Comparison of ENCODE assay signal across 11 cellular contexts in the genomic region with DNA sequence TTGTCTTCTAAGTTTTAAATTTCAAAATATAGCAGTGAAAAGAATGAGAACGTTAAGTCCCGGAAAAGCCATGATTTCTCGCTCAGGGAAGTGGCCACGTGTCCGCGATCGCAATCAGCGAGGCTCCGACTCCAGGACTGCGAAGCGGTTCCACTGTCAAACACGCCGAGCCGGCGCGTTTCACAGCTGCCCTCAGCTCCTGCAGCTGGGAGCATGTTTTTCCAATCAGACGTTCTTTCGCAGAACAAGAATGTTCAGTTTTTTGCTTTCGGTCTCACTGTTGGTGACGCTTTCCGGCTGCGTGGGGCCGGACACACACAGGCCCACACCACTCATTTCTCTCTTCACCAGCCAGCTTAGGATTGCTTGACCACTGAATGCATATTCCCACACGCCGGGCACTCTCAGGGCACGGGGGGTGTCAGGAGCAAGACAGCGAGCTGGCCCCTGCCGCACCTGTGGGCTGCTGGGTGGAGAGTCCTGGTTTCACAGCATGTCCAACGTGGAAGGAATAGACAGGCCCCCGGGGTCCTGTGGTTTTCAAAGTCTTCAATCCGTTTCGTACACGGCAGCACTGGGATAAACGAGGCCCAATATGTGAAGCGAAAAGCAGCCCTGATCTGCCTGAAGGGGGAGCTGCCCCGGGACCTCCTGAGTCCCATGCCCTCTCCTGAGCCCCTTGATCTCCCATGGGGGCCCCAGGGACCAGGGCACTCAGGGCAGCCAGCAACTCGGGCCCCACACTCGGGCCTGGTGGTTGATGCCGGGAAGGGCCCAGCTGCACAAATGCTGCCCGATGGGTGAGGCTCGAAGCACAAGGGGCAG. TPM values are rescaled to one million over a fixed set of nuclear protein-coding genes. Genes with fewer than 3 reads are reported as not detected.
DNase-seq lines count a peak whose midpoint lies in the region; ATAC-seq, FAIRE-seq and TF ChIP-seq lines count a peak whose summit lies in the region.
"Had no signal": no experiment of that assay in that cellular context is flagged by ENCODE, and none has a peak within 500 bp of the region (broad histone marks: within the 10 kb centered on the region; RNA-seq: fewer than 3 reads in every experiment).

No MANE protein-coding gene starts in this region.

- H4K20me1 ChIP-seq in K562 (replicated peaks; ENCODE audit: control insufficient read depth, insufficient read depth, low read length) = peaks cover 8% of the 10 kb centered on the region; the same call in 1 of the 2 replicates

- H3K27ac ChIP-seq in K562 (ENCODE audit: extremely low read depth, low read depth, low read length) (no peak overlapping the region), parathyroid adenoma (peak overlapping the region; percentile 60), substantia nigra (ENCODE audit: low read depth, low read length, poor library complexity, severe bottlenecking) (no peak overlapping the region)
- H3K27ac ChIP-seq: PC-9 had no signal

- no peak for TF ChIP-seq POLR2A in K562 (conservative IDR thresholded peaks at IDR 0.05)

- H3K4me3 ChIP-seq in AG10803 (ENCODE audit: low read length) = no peak overlapping the region
- H3K4me3 ChIP-seq in K562 = no peak overlapping the region
- no peak overlapping the region for H3K4me3 ChIP-seq in parathyroid adenoma (ENCODE audit: low read depth, low read length)
- H3K4me3 ChIP-seq: PC-9 had no signal

- TF ChIP-seq CTCF in AG10803 (conservative IDR thresholded peaks at IDR 0.05; ENCODE audit: low read length) (no peak; the same call in 1 of the 2 replicates), K562 (IDR thresholded peaks at IDR 0.05 in 2 of 3, conservative IDR thresholded peaks at IDR 0.05 in 1 of 3; ENCODE audit: insufficient read depth in 2 of 3, low read depth in 1 of 3, low read length in 3 of 3) (peak; percentile 32 to 55 (median 40); a peak in 5 of 6 replicates), parathyroid adenoma (IDR thresholded peaks at IDR 0.05) (no peak), GM13977 (IDR thresholded peaks at IDR 0.05; ENCODE audit: extremely low read depth, insufficient read depth, missing control alignments) (no peak)

- H3K79me2 ChIP-seq in K562 (ENCODE audit: control insufficient read depth, insufficient read depth, low read length) (no peaks in the 10 kb centered on the region), parathyroid adenoma (no peaks in the 10 kb centered on the region)

- intact Hi-C loops in K562 (cut with micrococcal nuclease) (loop anchor here (5.0 kb wide), 1 partner anchor 60 kb away; no protein-coding TSS in a partner anchor), left cardiac atrium (cut with DNase I) (loop anchor here in 1 of 2 donors (5.0 kb wide), 2 partner anchors 40 to 60 kb away; no protein-coding TSS in a partner anchor)

- H3K27me3 ChIP-seq in K562 (ENCODE audit: control insufficient read depth in 2 of 2, insufficient read depth in 2 of 2, low read length in 2 of 2) (peaks cover 11 to 37% of the 10 kb centered on the region in 2 experiments), parathyroid adenoma (ENCODE audit: control insufficient read depth, insufficient read depth, low read length) (no peaks in the 10 kb centered on the region)

- peak; percentile 55 for DNase-seq in AG10803 (ENCODE audit: low read depth)
- DNase-seq in K562 (ENCODE audit: extremely low read depth in 1 of 4, low spot score in 3 of 4) = no peak
- peak; percentile 80 for DNase-seq in left cardiac atrium
- DNase-seq in substantia nigra (lab: John Stamatoyannopoulos, UW) = no peak
- no peak for DNase-seq in GM13977 (ENCODE audit: low spot score)
- no peak for DNase-seq in DMS 273 (lab: John Stamatoyannopoulos, UW; ENCODE audit: unreplicated experiment)
- DNase-seq: NCI-H1930, PC-9 had no signal

- WGBS in K562 (ENCODE audit: insufficient coverage, low coverage, missing lambda C conversion rate) = 48% methylated on average over 36 of the region's 41 CpGs

- H3K4me2 ChIP-seq in K562 (ENCODE audit: insufficient read depth, low read length) = no peak overlapping the region
- H3K4me2 ChIP-seq in parathyroid adenoma (ENCODE audit: low read length) = peak overlapping the region; percentile 17
- H3K4me2 ChIP-seq: PC-9 had no signal

- H3K9me3 ChIP-seq in K562 (replicated peaks; ENCODE audit: control insufficient read depth, insufficient read depth, low read depth, low read length) (no peaks in the 10 kb centered on the region), parathyroid adenoma (ENCODE audit: control insufficient read depth, low read length) (no peaks in the 10 kb centered on the region)

- no peak for TF ChIP-seq EP300 in K562 (IDR thresholded peaks at IDR 0.05; ENCODE audit: low read length)

- H3K36me3 ChIP-seq in K562 (ENCODE audit: control insufficient read depth, insufficient read depth, low read length) (no peaks in the 10 kb centered on the region), parathyroid adenoma (ENCODE audit: control insufficient read depth, insufficient read depth, low read length) (no peaks in the 10 kb centered on the region)

- BruUV-seq in K562 (replicated peaks; lab: Mats Ljungman, UMichigan) = no TSS peak

- no peak for FAIRE-seq in K562 (lab: Jason Lieb, UNC)
- FAIRE-seq: colon had no signal

- H3K9ac ChIP-seq in K562 (ENCODE audit: insufficient read depth in 1 of 2, low read depth in 2 of 2, low read length in 2 of 2) = no peak overlapping the region; a peak in 1 of 4 replicates
- H3K9ac ChIP-seq in parathyroid adenoma = no peak overlapping the region

- H3K9me1 ChIP-seq in K562 (ENCODE audit: control insufficient read depth, insufficient read depth, low read length) = no peaks in the 10 kb centered on the region

- TF ChIP-seq RAD21 in K562 (CRISPR knock-in tag; conservative IDR thresholded peaks at IDR 0.05 in 1 of 2, IDR thresholded peaks at IDR 0.05 in 1 of 2) = no peak

- H2AFZ ChIP-seq in K562 (ENCODE audit: low read depth, low read length) = no peak overlapping the region
- H2AFZ ChIP-seq in parathyroid adenoma = no peak overlapping the region
- H2AFZ ChIP-seq: PC-9 had no signal

- in situ Hi-C loops in K562 (cut with MboI) = no loop called here
- in situ Hi-C loops in GM13977 (cut with MboI; ENCODE audit: low pct_unique_long_range_greater_than_20kb, low sequenced_read_pairs, unreplicated experiment) = no loop called here

- CTCF ChIA-PET in K562 (lab: Yijun Ruan, JAX; ENCODE audit: low intra/inter-chr PET ratio) = no interaction called here

- ATAC-seq in K562 = no peak
- peak; percentile 58 to 64 for ATAC-seq in left cardiac atrium
- ATAC-seq in GM18907 (IDR thresholded peaks at IDR 0.05; ENCODE audit: unreplicated experiment) = no peak

- POLR2A ChIA-PET in K562 (lab: Yijun Ruan, JAX) = interaction anchor here (0.8 to 1.7 kb wide), 3 partner anchors 11 to 118 kb away, joined by 3 to 4 read pairs (median 3); no protein-coding TSS in a partner anchor

- H3K4me1 ChIP-seq in K562 (replicated peaks in 1 of 2; ENCODE audit: control insufficient read depth in 2 of 2, insufficient read depth in 2 of 2, low read length in 2 of 2) = peaks cover 34 to 69% of the 10 kb centered on the region in 2 experiments; a peak in 4 of 5 replicates
- H3K4me1 ChIP-seq in parathyroid adenoma = no peaks in the 10 kb centered on the region

TF ChIP-seq in K562, 482 proteins besides CTCF, POLR2A, EP300 and RAD21:
- TF ChIP-seq MAX (CRISPR knock-in tag; IDR thresholded peaks at IDR 0.05) = 0 out of 2 replicates have a peak, but pooled peaks have one; percentile 28
- TF ChIP-seq SMC3 (conservative IDR thresholded peaks at IDR 0.05; ENCODE audit: insufficient read depth, low read depth, low read length) = 0 out of 2 replicates have a peak, but pooled peaks have one; percentile 6
- TF ChIP-seq TAF15 (IDR thresholded peaks at IDR 0.05; ENCODE audit: low read depth, low read length) = no peak
- no peak for TF ChIP-seq EZH2 (IDR thresholded peaks at IDR 0.05; ENCODE audit: borderline replicate concordance, low read depth, low read length)
- no peak for TF ChIP-seq KDM5B (IDR thresholded peaks at IDR 0.05; ENCODE audit: insufficient replicate concordance, low read depth, low read length)
- no peak for TF ChIP-seq SMAD4 (CRISPR knock-in tag; conservative IDR thresholded peaks at IDR 0.05)
- no peak for TF ChIP-seq ETS2 (tag; IDR thresholded peaks at IDR 0.05; ENCODE audit: borderline replicate concordance, poor library complexity, severe bottlenecking)
- TF ChIP-seq L3MBTL2 (IDR thresholded peaks at IDR 0.05) = 0 out of 2 replicates have a peak, but pooled peaks have one; percentile 37

RNA-seq across cellular contexts. Expression of gene COL18A1, which starts 47.3 kb away (rescaled TPM):
- total RNA-seq in K562 (2011; cell fraction: chromatin; rRNA removed; ENCODE audit: low replicate concordance) = 18.2 and 47.1 TPM in 2 replicates
- 42.8 and 53.0 TPM in 2 replicates for total RNA-seq in K562 (2011; cell fraction: nucleolus; rRNA removed)
- 26.1 and 28.1 TPM in 2 replicates for total RNA-seq in K562 (2011; cell fraction: nucleoplasm; rRNA removed)
- total RNA-seq in K562 (2014; rRNA removed) (12.0 and 16.1 TPM in 2 replicates), K562 (2014; rRNA removed; fragmentation: Illumina TruSeq; extraction: Trizol) (0.54 and 1.1 TPM in 2 replicates), K562 (2015; rRNA removed; fragmentation: Illumina TruSeq; extraction: Trizol) (1.6 and 2.3 TPM in 2 replicates), K562 (2021) (16.1 and 16.4 TPM in 2 replicates), left cardiac atrium (100 to 1,000 TPM in 1 of 2 donors, 10 to 100 TPM in 1; 53.4 to 104 TPM)
- polyA plus RNA-seq in K562 (2011; rRNA removed) (4.9 and 16.8 TPM in 2 replicates), K562 (2014; fragmentation: Illumina TruSeq; extraction: Trizol) (2.0 and 5.5 TPM in 2 replicates), K562 (2014; fragmentation: Nextera tagmentation; extraction: Ambion mirVana) (under 1 TPM; 0.14 to 0.25 TPM), K562 (2014; rRNA removed) (7.8 and 11.8 TPM in 2 replicates)
- 23.2 and 39.2 TPM in 2 replicates for polyA plus RNA-seq in K562 (2011; cell fraction: cytosol; rRNA removed)
- 67.4 and 83.8 TPM in 2 replicates for polyA plus RNA-seq in K562 (2011; cell fraction: nucleus; rRNA removed)
- polyA plus RNA-seq in K562 (2012) = 6.2 and 11.5 TPM in 2 replicates
- polyA minus RNA-seq in K562 (2011; rRNA and poly(A)+ RNA removed) = 2.9 and 3.3 TPM in 2 replicates
- 11.5 and 49.2 TPM in 2 replicates for polyA minus RNA-seq in K562 (2011; cell fraction: cytosol; rRNA and poly(A)+ RNA removed)
- polyA minus RNA-seq in K562 (2011; cell fraction: nucleus; rRNA and poly(A)+ RNA removed) = 11.6 and 22.0 TPM in 2 replicates

Comparison
In these comparisons a context has a peak if more than half of its experiments do, and no peak if none do; other contexts are left out.
1. DNase-seq: peak in AG10803 (single experiment) and left cardiac atrium (single experiment); none in K562 (0 of 4), substantia nigra (0 of 49), GM13977 (single experiment) and DMS 273 (single experiment).
2. CTCF ChIP-seq: peak in K562 (3 of 3); none in AG10803 (single experiment), parathyroid adenoma (single experiment) and GM13977 (single experiment).
3. ATAC-seq: peak in left cardiac atrium (2 of 2); none in K562 (single experiment) and GM18907 (single experiment).